ENCODE assay signal across 31 cellular contexts in the genomic region with DNA sequence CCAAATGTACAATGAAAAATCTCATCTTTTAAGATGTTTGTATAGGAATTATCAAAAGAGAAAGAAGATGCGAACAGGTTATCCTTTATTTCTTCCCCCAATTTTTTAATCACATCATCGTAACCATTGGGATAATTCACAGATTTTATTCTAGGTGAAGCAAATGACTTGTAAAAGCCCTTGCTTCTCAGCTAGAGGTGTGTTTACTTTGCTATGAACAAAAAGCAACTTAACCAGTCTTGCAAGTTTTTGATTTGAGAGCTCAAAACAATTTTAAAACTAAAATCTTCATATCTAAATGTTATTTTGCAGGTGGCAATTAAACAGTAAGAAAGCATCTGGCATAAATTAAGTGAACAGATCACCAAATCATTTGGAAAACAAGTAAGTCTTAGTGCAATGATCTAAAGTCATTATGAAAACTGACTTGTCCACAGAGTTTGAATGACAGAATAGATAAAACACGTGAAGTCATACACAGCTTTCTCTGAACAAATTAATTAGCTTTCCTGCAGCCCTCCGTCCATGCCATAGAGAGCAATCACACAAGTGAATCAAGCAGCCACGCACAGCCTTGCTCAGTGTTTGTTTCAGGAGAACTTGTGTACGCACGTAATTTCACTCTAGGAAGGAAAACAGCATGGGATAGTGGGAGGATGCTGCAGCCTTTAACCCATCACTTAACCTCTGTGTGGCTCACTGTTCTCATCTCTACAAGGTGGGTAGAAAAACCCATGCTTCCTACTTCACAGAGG.
DNase-seq lines count a peak whose midpoint lies in the region; ATAC-seq and TF ChIP-seq lines count a peak whose summit lies in the region.
"Had no signal": no experiment of that assay in that cellular context is flagged by ENCODE, and none has a peak within 500 bp of the region (broad histone marks: within the 10 kb centered on the region; RNA-seq: fewer than 3 reads in every experiment).

No MANE protein-coding gene starts in this region.

- H3K9ac ChIP-seq in PC-3 (ENCODE audit: low read length): no peak overlapping the region
- H3K9ac ChIP-seq: BLaER1 treated with 17β-estradiol and CSF1 and Interleukin-3, amounts not matched to agents 10 nM and 100 nM; GM23248 had no signal

- H3K4me3 Mint-ChIP-seq in type B pancreatic cell: no peak overlapping the region
- H3K4me3 Mint-ChIP-seq: activated naive CD4-positive, alpha-beta T cell treated with anti-CD3 and anti-CD28 coated beads, Interleukin-2, amount 50 U/mL, for 24 hours had no signal

- POLR2A ChIA-PET in PC-3 (lab: Charles Lee; ENCODE audit: unreplicated experiment): interaction anchor here (0.6 kb wide), 1 partner anchor 131 kb away, joined by 3 read pairs; no protein-coding TSS in a partner anchor

- BruUV-seq in PC-3 (replicated peaks; lab: Mats Ljungman, UMichigan): no TSS peak

- no peaks in the 10 kb centered on the region for H3K36me3 Mint-ChIP-seq in type B pancreatic cell
- H3K36me3 Mint-ChIP-seq: activated naive CD4-positive, alpha-beta T cell treated with anti-CD3 and anti-CD28 coated beads, Interleukin-2, amount 50 U/mL, for 24 hours had no signal

- peak overlapping the region; percentile 41 for H3K4me2 ChIP-seq in PC-3 (ENCODE audit: low read length)
- H3K4me2 ChIP-seq: BLaER1 treated with 17β-estradiol and CSF1 and Interleukin-3, amounts not matched to agents 10 nM and 100 nM; hepatocyte had no signal

- H3K27ac Mint-ChIP-seq in type B pancreatic cell: no peak overlapping the region
- H3K27ac Mint-ChIP-seq: activated naive CD4-positive, alpha-beta T cell treated with anti-CD3 and anti-CD28 coated beads, Interleukin-2, amount 50 U/mL, for 24 hours; activated T-helper 2 cell treated with anti-CD3 and anti-CD28 coated beads, Interferon-gamma antibody, Interleukin-2, Interleukin-4, amounts not matched to agents 10 μg/mL and 5 μg/mL and 100 μg/mL, durations not matched to agents 14 hours and 24 hours and 36 hours had no signal

- peak overlapping the region; percentile 26 for H3K27ac ChIP-seq in 22Rv1
- H3K27ac ChIP-seq in PC-3 (ENCODE audit: low read length): no peak overlapping the region
- H3K27ac ChIP-seq in left lung: no peak overlapping the region
- H3K27ac ChIP-seq: BLaER1 treated with 17β-estradiol and CSF1 and Interleukin-3, amounts not matched to agents 10 nM and 100 nM; cardiac muscle cell; epithelial cell of prostate; GM23248; hepatocyte; right lobe of liver; tibial nerve; WERI-Rb-1 had no signal

- H3K9me3 ChIP-seq in PC-3 (ENCODE audit: low read length): no peaks in the 10 kb centered on the region
- no peaks in the 10 kb centered on the region for H3K9me3 ChIP-seq in left lung
- H3K9me3 ChIP-seq: BLaER1 treated with 17β-estradiol and CSF1 and Interleukin-3, amounts not matched to agents 10 nM and 100 nM; right lobe of liver; tibial nerve had no signal

- H3K27me3 Mint-ChIP-seq in type B pancreatic cell: peaks cover 2% of the 10 kb centered on the region

- no peaks in the 10 kb centered on the region for H3K79me2 ChIP-seq in PC-3 (ENCODE audit: low read length)
- H3K79me2 ChIP-seq: hepatocyte had no signal

- H3K9me3 Mint-ChIP-seq in type B pancreatic cell: no peaks in the 10 kb centered on the region
- H3K9me3 Mint-ChIP-seq: activated naive CD4-positive, alpha-beta T cell treated with anti-CD3 and anti-CD28 coated beads, Interleukin-2, amount 50 U/mL, for 24 hours; activated T-helper 2 cell treated with anti-CD3 and anti-CD28 coated beads, Interferon-gamma antibody, Interleukin-2, Interleukin-4, amounts not matched to agents 10 μg/mL and 5 μg/mL and 100 μg/mL, durations not matched to agents 14 hours and 24 hours and 36 hours had no signal

- no peaks in the 10 kb centered on the region for H3F3A ChIP-seq in PC-3 (ENCODE audit: low read length, unreplicated experiment)

- no peaks in the 10 kb centered on the region for H3K9me2 ChIP-seq in PC-3 (replicated peaks; ENCODE audit: low read length)

- H3K4me3 ChIP-seq in PC-3 (ENCODE audit: low read length): peak overlapping the region; percentile 25; the same call in 1 of the 2 replicates
- H3K4me3 ChIP-seq in left lung: no peak overlapping the region
- H3K4me3 ChIP-seq: BLaER1 treated with 17β-estradiol and CSF1 and Interleukin-3, amounts not matched to agents 10 nM and 100 nM; cardiac muscle cell; GM23248; hepatocyte; right lobe of liver; tibial nerve had no signal

- intact Hi-C loops in PC-3 (cut with micrococcal nuclease): no loop called here
- intact Hi-C loops in left lung (cut with DNase I): no loop called here

- H3K4me1 ChIP-seq in PC-3 (ENCODE audit: insufficient read depth, low read length): peaks cover 12% of the 10 kb centered on the region; the same call in 1 of the 2 replicates
- no peaks in the 10 kb centered on the region for H3K4me1 ChIP-seq in left lung
- H3K4me1 ChIP-seq: right lobe of liver, tibial nerve had no signal

- H3K4me1 Mint-ChIP-seq in type B pancreatic cell (ENCODE audit: unreplicated experiment): no peaks in the 10 kb centered on the region

- DNase-seq in DMS53 treated with DMSO at 0.1 percent for 48 hours (lab: John Stamatoyannopoulos, UW; ENCODE audit: unreplicated experiment): peak; percentile 78
- DNase-seq in PC-3: peak; percentile 58
- DNase-seq in left lung: no peak
- DNase-seq in superior temporal gyrus (ENCODE audit: extremely low spot score): no peak
- DNase-seq in T1000 (lab: John Stamatoyannopoulos, UW): no peak
- no peak for DNase-seq in type B pancreatic cell (ENCODE audit: extremely low spot score, unreplicated experiment)
- no peak for DNase-seq in left lobe of liver (ENCODE audit: low spot score)
- DNase-seq: activated CD4-positive, alpha-beta T cell treated with anti-CD3 and anti-CD28 coated beads for 48 hours; activated CD8-positive, alpha-beta memory T cell treated with anti-CD3 and anti-CD28 coated beads for 24 hours; activated T-cell treated with anti-CD3 and anti-CD28 coated beads for 4 hours; anterior cingulate cortex; COR-L47; DND-41; GF-D8; GM23248; mesenchymal stem cell; NCI-H1694; NCI-H2171 treated with DMSO at 0.1 percent for 48 hours; NCI-H774; right lobe of liver; stimulated activated CD8-positive, alpha-beta memory T cell treated with anti-CD3 and anti-CD28 coated beads, Interleukin-4, amount 100 ng/mL, for 48 hours; T-helper 9 cell; WERI-Rb-1 had no signal

- H3K27me3 ChIP-seq in PC-3 (ENCODE audit: low read length): peaks cover 9% of the 10 kb centered on the region
- H3K27me3 ChIP-seq in left lung: peaks cover 0 to 5% of the 10 kb centered on the region in 2 donors
- H3K27me3 ChIP-seq: BLaER1 treated with 17β-estradiol and CSF1 and Interleukin-3, amounts not matched to agents 10 nM and 100 nM; cardiac muscle cell; hepatocyte; right lobe of liver; tibial nerve had no signal

- H2AFZ ChIP-seq in PC-3 (ENCODE audit: low read length): peak overlapping the region; percentile 54; the same call in 1 of the 2 replicates
- H2AFZ ChIP-seq: GM23248, hepatocyte had no signal

- CTCF ChIA-PET in PC-3 (lab: Charles Lee): interaction anchor here (0.7 kb wide), 1 partner anchor 83 kb away, joined by 3 read pairs; no protein-coding TSS in a partner anchor

- ATAC-seq in PC-3 (no peak), left lung (peak; percentile 67), left lobe of liver (no peak)
- ATAC-seq: right lobe of liver had no signal

- H3K36me3 ChIP-seq in PC-3 (ENCODE audit: low read depth, low read length) (no peaks in the 10 kb centered on the region), left lung (no peaks in the 10 kb centered on the region)
- H3K36me3 ChIP-seq: BLaER1 treated with 17β-estradiol and CSF1 and Interleukin-3, amounts not matched to agents 10 nM and 100 nM; cardiac muscle cell; right lobe of liver; tibial nerve; WERI-Rb-1 had no signal

- no peaks in the 10 kb centered on the region for H4K20me1 ChIP-seq in PC-3 (ENCODE audit: low read length)
- H4K20me1 ChIP-seq: BLaER1 treated with 17β-estradiol and CSF1 and Interleukin-3, amounts not matched to agents 10 nM and 100 nM had no signal

- TF ChIP-seq CTCF in 22Rv1 (IDR thresholded peaks at IDR 0.05) (no peak), PC-3 (conservative IDR thresholded peaks at IDR 0.05; ENCODE audit: low read depth, low read length) (no peak), left lung (IDR thresholded peaks at IDR 0.05) (no peak), type B pancreatic cell (conservative IDR thresholded peaks at IDR 0.05) (no peak)

Comparison
In these comparisons a context has a peak if more than half of its experiments do, and no peak if none do; other contexts are left out.
1. DNase-seq: peak in DMS53 treated with DMSO at 0.1 percent for 48 hours (single experiment) and PC-3 (single experiment); none in left lung (0 of 2), superior temporal gyrus (single experiment), T1000 (single experiment), type B pancreatic cell (single experiment) and left lobe of liver (single experiment).